1 cellular context compared by ENCODE assay signal in the genomic region with DNA sequence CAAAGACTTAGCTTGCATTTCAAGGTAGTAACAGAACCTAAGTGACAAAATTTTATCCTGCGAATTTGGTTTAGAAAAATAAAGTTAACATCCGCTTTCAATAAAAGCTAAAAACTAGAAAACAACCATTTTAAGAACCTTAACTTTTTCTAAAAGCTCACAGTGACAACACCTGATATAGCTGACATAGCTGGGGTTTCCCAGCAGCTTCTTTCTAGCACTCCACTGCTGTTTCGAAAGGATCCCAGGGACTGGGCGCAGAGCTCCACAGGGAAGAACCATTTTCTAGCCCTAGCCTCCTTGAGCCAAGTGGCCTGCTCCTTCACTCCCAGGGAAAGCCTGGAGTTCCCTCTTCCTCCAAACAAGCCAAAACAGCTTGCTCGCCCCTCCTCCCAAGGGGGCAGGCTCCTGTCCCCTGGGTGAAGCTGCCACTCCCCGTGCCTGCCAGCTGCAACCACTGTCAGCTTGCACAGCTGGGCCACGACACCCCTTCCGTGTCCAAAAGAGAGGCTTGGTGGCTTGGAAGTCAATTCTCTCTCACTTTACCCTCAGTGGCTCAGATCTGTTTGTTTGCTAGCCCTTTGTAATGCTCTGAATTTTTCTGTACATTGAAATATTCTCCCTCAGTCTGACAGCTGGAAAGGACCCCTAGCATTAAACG.
A peak's percentile ranks its signal among the peaks of the same experiment; 100 is the strongest.
TF ChIP-seq lines count a peak whose summit lies in the region.

No MANE protein-coding gene starts in this region.

TF ChIP-seq in GM12878, 131 proteins besides CTCF, POLR2A, EP300 and RAD21 (continued from another document):
- TF ChIP-seq, protein P1, sequence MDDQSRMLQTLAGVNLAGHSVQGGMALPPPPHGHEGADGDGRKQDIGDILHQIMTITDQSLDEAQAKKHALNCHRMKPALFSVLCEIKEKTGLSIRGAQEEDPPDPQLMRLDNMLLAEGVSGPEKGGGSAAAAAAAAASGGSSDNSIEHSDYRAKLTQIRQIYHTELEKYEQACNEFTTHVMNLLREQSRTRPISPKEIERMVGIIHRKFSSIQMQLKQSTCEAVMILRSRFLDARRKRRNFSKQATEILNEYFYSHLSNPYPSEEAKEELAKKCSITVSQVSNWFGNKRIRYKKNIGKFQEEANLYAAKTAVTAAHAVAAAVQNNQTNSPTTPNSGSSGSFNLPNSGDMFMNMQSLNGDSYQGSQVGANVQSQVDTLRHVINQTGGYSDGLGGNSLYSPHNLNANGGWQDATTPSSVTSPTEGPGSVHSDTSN (IDR thresholded peaks at IDR 0.05; ENCODE audit: insufficient replicate concordance, low read depth, low read length) = peak; percentile 64
- TF ChIP-seq POU2F2 (IDR thresholded peaks at IDR 0.05; ENCODE audit: borderline replicate concordance, low read depth, low read length) (no peak), RFX5 (IDR thresholded peaks at IDR 0.05; ENCODE audit: low read depth, low read length) (no peak), NFIC (IDR thresholded peaks at IDR 0.05; ENCODE audit: low read depth, low read length) (no peak), HDAC2 (IDR thresholded peaks at IDR 0.05) (no peak), SREBF2 (IDR thresholded peaks at IDR 0.05; ENCODE audit: low read length) (no peak), BACH1 (IDR thresholded peaks at IDR 0.05; ENCODE audit: borderline replicate concordance) (no peak), SRF (IDR thresholded peaks at IDR 0.05; ENCODE audit: low read depth in 2 of 2, low read length in 2 of 2) (peak; percentile 17 to 62; a peak in 2 of 4 replicates), POLR2AphosphoS5 (IDR thresholded peaks at IDR 0.05; ENCODE audit: low read length) (peak; percentile 65; the same call in 1 of the 2 replicates), ATF7 (IDR thresholded peaks at IDR 0.05; ENCODE audit: low read depth) (0 out of 2 replicates have a peak, but pooled peaks have one; percentile 17), TCF12 (IDR thresholded peaks at IDR 0.05; ENCODE audit: low read depth, low read length) (peak; percentile 79), MXI1 (IDR thresholded peaks at IDR 0.05; ENCODE audit: low read depth, low read length) (no peak), IKZF1 (conservative IDR thresholded peaks at IDR 0.05) (peak; percentile 76), SUZ12 (IDR thresholded peaks at IDR 0.05; ENCODE audit: unreplicated experiment) (no peak), TCF3 (IDR thresholded peaks at IDR 0.05; ENCODE audit: borderline replicate concordance, insufficient read depth, low read depth, low read length) (peak; percentile 85), ZNF384 (IDR thresholded peaks at IDR 0.05; ENCODE audit: borderline replicate concordance, low read depth, low read length) (no peak), MEF2B (IDR thresholded peaks at IDR 0.05; ENCODE audit: partially characterized antibody, poor library complexity, severe bottlenecking) (peak; percentile 96), EED (IDR thresholded peaks at IDR 0.05; ENCODE audit: low read depth) (peak; percentile 49; the same call in 1 of the 2 replicates), BHLHE40 (IDR thresholded peaks at IDR 0.05; ENCODE audit: borderline replicate concordance in 1 of 2, low read depth in 2 of 2, low read length in 1 of 2) (peak; percentile 61 to 78; a peak in 3 of 4 replicates), GATAD2B (conservative IDR thresholded peaks at IDR 0.05; ENCODE audit: low read depth) (0 out of 2 replicates have a peak, but pooled peaks have one; percentile 39), IKZF2 (IDR thresholded peaks at IDR 0.05) (peak; percentile 54 to 58; a peak in 3 of 4 replicates), CHD2 (IDR thresholded peaks at IDR 0.05; ENCODE audit: borderline replicate concordance, low read depth, low read length) (no peak)
- TF ChIP-seq, protein P2, sequence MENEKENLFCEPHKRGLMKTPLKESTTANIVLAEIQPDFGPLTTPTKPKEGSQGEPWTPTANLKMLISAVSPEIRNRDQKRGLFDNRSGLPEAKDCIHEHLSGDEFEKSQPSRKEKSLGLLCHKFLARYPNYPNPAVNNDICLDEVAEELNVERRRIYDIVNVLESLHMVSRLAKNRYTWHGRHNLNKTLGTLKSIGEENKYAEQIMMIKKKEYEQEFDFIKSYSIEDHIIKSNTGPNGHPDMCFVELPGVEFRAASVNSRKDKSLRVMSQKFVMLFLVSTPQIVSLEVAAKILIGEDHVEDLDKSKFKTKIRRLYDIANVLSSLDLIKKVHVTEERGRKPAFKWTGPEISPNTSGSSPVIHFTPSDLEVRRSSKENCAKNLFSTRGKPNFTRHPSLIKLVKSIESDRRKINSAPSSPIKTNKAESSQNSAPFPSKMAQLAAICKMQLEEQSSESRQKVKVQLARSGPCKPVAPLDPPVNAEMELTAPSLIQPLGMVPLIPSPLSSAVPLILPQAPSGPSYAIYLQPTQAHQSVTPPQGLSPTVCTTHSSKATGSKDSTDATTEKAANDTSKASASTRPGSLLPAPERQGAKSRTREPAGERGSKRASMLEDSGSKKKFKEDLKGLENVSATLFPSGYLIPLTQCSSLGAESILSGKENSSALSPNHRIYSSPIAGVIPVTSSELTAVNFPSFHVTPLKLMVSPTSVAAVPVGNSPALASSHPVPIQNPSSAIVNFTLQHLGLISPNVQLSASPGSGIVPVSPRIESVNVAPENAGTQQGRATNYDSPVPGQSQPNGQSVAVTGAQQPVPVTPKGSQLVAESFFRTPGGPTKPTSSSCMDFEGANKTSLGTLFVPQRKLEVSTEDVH (IDR thresholded peaks at IDR 0.05; ENCODE audit: low read depth, partially characterized antibody) = no peak
- TF ChIP-seq, protein P3, sequence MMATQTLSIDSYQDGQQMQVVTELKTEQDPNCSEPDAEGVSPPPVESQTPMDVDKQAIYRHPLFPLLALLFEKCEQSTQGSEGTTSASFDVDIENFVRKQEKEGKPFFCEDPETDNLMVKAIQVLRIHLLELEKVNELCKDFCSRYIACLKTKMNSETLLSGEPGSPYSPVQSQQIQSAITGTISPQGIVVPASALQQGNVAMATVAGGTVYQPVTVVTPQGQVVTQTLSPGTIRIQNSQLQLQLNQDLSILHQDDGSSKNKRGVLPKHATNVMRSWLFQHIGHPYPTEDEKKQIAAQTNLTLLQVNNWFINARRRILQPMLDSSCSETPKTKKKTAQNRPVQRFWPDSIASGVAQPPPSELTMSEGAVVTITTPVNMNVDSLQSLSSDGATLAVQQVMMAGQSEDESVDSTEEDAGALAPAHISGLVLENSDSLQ (IDR thresholded peaks at IDR 0.05) = peak; percentile 80
- TF ChIP-seq, protein P4, sequence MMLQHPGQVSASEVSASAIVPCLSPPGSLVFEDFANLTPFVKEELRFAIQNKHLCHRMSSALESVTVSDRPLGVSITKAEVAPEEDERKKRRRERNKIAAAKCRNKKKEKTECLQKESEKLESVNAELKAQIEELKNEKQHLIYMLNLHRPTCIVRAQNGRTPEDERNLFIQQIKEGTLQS (IDR thresholded peaks at IDR 0.05; ENCODE audit: borderline replicate concordance, extremely low read depth, low read depth, low read length) = no peak
- TF ChIP-seq, protein P5, sequence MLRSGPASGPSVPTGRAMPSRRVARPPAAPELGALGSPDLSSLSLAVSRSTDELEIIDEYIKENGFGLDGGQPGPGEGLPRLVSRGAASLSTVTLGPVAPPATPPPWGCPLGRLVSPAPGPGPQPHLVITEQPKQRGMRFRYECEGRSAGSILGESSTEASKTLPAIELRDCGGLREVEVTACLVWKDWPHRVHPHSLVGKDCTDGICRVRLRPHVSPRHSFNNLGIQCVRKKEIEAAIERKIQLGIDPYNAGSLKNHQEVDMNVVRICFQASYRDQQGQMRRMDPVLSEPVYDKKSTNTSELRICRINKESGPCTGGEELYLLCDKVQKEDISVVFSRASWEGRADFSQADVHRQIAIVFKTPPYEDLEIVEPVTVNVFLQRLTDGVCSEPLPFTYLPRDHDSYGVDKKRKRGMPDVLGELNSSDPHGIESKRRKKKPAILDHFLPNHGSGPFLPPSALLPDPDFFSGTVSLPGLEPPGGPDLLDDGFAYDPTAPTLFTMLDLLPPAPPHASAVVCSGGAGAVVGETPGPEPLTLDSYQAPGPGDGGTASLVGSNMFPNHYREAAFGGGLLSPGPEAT (IDR thresholded peaks at IDR 0.05; ENCODE audit: low read depth) = peak; percentile 69
